Comparison of ENCODE assay signal across 8 cellular contexts in the genomic region with DNA sequence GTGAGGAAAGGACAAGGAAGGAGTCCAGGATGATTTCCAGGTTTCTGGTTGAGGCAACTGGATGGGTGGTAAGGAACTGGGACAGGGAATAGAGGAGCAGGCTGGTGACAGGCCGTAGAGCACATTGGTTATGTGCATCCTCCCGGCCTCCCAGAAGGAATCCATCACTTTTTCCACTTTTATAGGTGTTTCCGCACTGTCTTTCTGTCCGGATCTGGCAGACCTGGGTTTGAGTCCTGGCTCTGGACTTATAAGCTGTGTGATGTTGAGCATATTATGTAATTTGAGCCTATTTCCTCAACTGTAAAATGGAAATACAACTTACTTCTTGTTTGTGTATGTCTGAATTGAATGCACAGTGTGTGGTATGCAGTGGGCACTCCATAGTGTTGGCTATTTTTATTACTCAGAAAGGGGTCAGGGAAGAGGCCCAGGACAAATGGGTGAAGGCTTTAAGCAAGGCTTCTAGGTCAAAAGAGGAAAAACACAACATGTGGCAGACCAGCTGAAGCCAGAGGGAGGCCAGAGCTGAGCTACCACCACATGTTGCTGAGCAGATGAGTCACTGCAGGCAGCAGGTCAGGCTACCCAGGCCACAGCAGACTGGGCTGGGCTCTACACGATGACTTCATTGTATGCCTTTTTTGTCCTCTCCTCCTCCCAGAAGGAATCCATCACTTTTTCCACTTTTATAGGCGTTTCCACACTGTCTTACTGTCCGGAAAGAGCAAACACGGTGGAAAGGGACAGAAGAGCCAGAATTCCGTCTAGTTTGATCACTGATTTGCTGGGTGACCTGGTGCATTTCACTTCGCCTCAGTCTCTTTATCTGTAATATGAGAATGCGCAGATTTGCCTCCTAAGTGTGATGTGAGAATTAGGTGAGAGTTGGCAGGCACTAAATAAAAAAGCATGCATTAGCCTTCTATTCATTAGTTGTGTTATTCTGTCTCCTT. TPM values are rescaled to one million over a fixed set of nuclear protein-coding genes. Genes with fewer than 3 reads are reported as not detected.
A peak's percentile ranks its signal among the peaks of the same experiment; 100 is the strongest.
DNase-seq lines count a peak whose midpoint lies in the region; ATAC-seq and TF ChIP-seq lines count a peak whose summit lies in the region.

No MANE protein-coding gene starts in this region.

- H3K36me3 Mint-ChIP-seq in activated CD8-positive, alpha-beta memory T cell treated with anti-CD3 and anti-CD28 coated beads, Interleukin-2, amount 10 ng/mL, durations not matched to agents 7 days and 5 days: peaks cover 13% of the 10 kb centered on the region
- no peaks in the 10 kb centered on the region for H3K36me3 Mint-ChIP-seq in natural killer cell

- peaks cover 36% of the 10 kb centered on the region for H3K4me1 Mint-ChIP-seq in activated CD8-positive, alpha-beta memory T cell treated with anti-CD3 and anti-CD28 coated beads, Interleukin-2, amount 10 ng/mL, durations not matched to agents 7 days and 5 days
- peaks cover 16 to 31% of the 10 kb centered on the region in 2 donors for H3K4me1 Mint-ChIP-seq in natural killer cell

- intact Hi-C loops in natural killer cell (cut with micrococcal nuclease): loop anchor here (1.0 to 5.0 kb wide), 2 partner anchors 52 to 115 kb away; partner anchors contain the start of genes GPBP1L1, IPP and TMEM69

- no peaks in the 10 kb centered on the region for H3K27me3 Mint-ChIP-seq in activated CD8-positive, alpha-beta memory T cell treated with anti-CD3 and anti-CD28 coated beads, Interleukin-2, amount 10 ng/mL, durations not matched to agents 7 days and 5 days
- H3K27me3 Mint-ChIP-seq in natural killer cell (ENCODE audit: low read depth in 2 of 2): no peaks in the 10 kb centered on the region

- H3K27ac Mint-ChIP-seq in activated CD8-positive, alpha-beta memory T cell treated with anti-CD3 and anti-CD28 coated beads, Interleukin-2, amount 10 ng/mL, durations not matched to agents 7 days and 5 days: peak overlapping the region; percentile 85
- peak overlapping the region; percentile 79 to 88 for H3K27ac Mint-ChIP-seq in natural killer cell

- no peaks in the 10 kb centered on the region for H3K9me3 Mint-ChIP-seq in activated CD8-positive, alpha-beta memory T cell treated with anti-CD3 and anti-CD28 coated beads, Interleukin-2, amount 10 ng/mL, durations not matched to agents 7 days and 5 days (ENCODE audit: low read depth)
- H3K9me3 Mint-ChIP-seq in natural killer cell: no peaks in the 10 kb centered on the region

- DNase-seq in DMS153 (lab: John Stamatoyannopoulos, UW) (peak; percentile 75), HCEC 1CT (peak; percentile 99), NCI-H446 (lab: John Stamatoyannopoulos, UW) (peak; percentile 27 to 80), foreskin fibroblast (peak; percentile 98 to 99), natural killer cell (peak; percentile 19)
- peak; percentile 61 for DNase-seq in activated CD8-positive, alpha-beta memory T cell treated with anti-CD3 and anti-CD28 coated beads, Interleukin-2, amount 10 ng/mL, durations not matched to agents 7 days and 5 days

- H3K4me3 ChIP-seq in foreskin fibroblast (ENCODE audit: low read depth in 1 of 2, low read length in 2 of 2): peak overlapping the region; percentile 72 to 78

- CTCF ChIA-PET in activated CD8-positive, alpha-beta memory T cell treated with anti-CD3 and anti-CD28 coated beads, Interleukin-2, amount 10 ng/mL, durations not matched to agents 7 days and 5 days (lab: Charles Lee): interaction anchor here (2.4 kb wide), 1 partner anchor 41 kb away, joined by 6 read pairs; no protein-coding TSS in a partner anchor

- H3K4me3 Mint-ChIP-seq in activated CD8-positive, alpha-beta memory T cell treated with anti-CD3 and anti-CD28 coated beads, Interleukin-2, amount 10 ng/mL, durations not matched to agents 7 days and 5 days: peak overlapping the region; percentile 77
- H3K4me3 Mint-ChIP-seq in natural killer cell: peak overlapping the region; percentile 90

- ATAC-seq in activated CD8-positive, alpha-beta memory T cell treated with anti-CD3 and anti-CD28 coated beads, Interleukin-2, amount 10 ng/mL, durations not matched to agents 7 days and 5 days: peak; percentile 38
- ATAC-seq in natural killer cell (peak in 1 of 3 donors; percentile 46), GM21786 (IDR thresholded peaks at IDR 0.05; ENCODE audit: unreplicated experiment) (no peak), HG03469 (IDR thresholded peaks at IDR 0.05; ENCODE audit: unreplicated experiment) (no peak)

- no peak for TF ChIP-seq CTCF in foreskin fibroblast (IDR thresholded peaks at IDR 0.05; ENCODE audit: low read depth, low read length)
- TF ChIP-seq CTCF in natural killer cell (IDR thresholded peaks at IDR 0.05): no peak

RNA-seq across cellular contexts. Expression of gene MAST2, which starts 0.8 kb away (rescaled TPM):
- 10 to 100 TPM; 29.5 to 35.6 TPM for total RNA-seq in activated CD8-positive, alpha-beta memory T cell treated with anti-CD3 and anti-CD28 coated beads, Interleukin-2, amount 10 ng/mL, durations not matched to agents 7 days and 5 days
- total RNA-seq in natural killer cell: 10 to 100 TPM; 25.3 to 28.6 (median 27.9) TPM

RNA-seq across cellular contexts. Expression of gene IPP, which starts 52.2 kb away (rescaled TPM):
- total RNA-seq in activated CD8-positive, alpha-beta memory T cell treated with anti-CD3 and anti-CD28 coated beads, Interleukin-2, amount 10 ng/mL, durations not matched to agents 7 days and 5 days: 10 to 100 TPM; 10.8 to 12.3 TPM
- 10 to 100 TPM; 15.3 to 20.8 (median 19.1) TPM for total RNA-seq in natural killer cell

Comparison
In these comparisons a context has a peak if more than half of its experiments do, and no peak if none do; other contexts are left out.
1. DNase-seq: peak in every context shown above with its lines; median percentile 99 in HCEC 1CT; 98 in foreskin fibroblast; 75 in DMS153; 61 in activated CD8-positive, alpha-beta memory T cell treated with anti-CD3 and anti-CD28 coated beads, Interleukin-2, amount 10 ng/mL, durations not matched to agents 7 days and 5 days; 54 in NCI-H446; 19 in natural killer cell.